Comparison of ENCODE assay signal across 11 cellular contexts in genomic region chr14:98198385-98198784, GRCh38.
A peak's percentile ranks its signal among the peaks of the same experiment; 100 is the strongest.
DNase-seq lines count a peak whose midpoint lies in the region; ATAC-seq, FAIRE-seq and TF ChIP-seq lines count a peak whose summit lies in the region.
"Had no signal": no experiment of that assay in that cellular context is flagged by ENCODE, and none has a peak within 500 bp of the region (broad histone marks: within the 10 kb centered on the region; RNA-seq: fewer than 3 reads in every experiment).

No MANE protein-coding gene starts in this region.

- H3K36me3 Mint-ChIP-seq in T-helper 17 cell (ENCODE audit: low read depth) (no peaks in the 10 kb centered on the region), osteocyte (ENCODE audit: unreplicated experiment) (no peaks in the 10 kb centered on the region)
- no peaks in the 10 kb centered on the region for H3K36me3 Mint-ChIP-seq in activated naive CD8-positive, alpha-beta T cell treated with anti-CD3 and anti-CD28 coated beads, Interleukin-2, amount 50 U/mL, for 24 hours (ENCODE audit: low read depth)

- intact Hi-C loops in sigmoid colon (cut with DNase I) = no loop called here

- WGBS in sigmoid colon, 2 donors = 42 to 73% methylated on average over 10 of the region's 10 CpGs

- H3K27ac ChIP-seq in sigmoid colon (no peak overlapping the region), WERI-Rb-1 (no peak overlapping the region)

- H3K9me3 ChIP-seq in T-helper 17 cell (ENCODE audit: control insufficient read depth, low read length, poor library complexity, severe bottlenecking) (no peaks in the 10 kb centered on the region), sigmoid colon (no peaks in the 10 kb centered on the region), WERI-Rb-1 (ENCODE audit: severe bottlenecking) (no peaks in the 10 kb centered on the region)
- H3K9me3 ChIP-seq: HAP-1 had no signal

- TF ChIP-seq CTCF in sigmoid colon (IDR thresholded peaks at IDR 0.05) (no peak), WERI-Rb-1 (IDR thresholded peaks at IDR 0.05; ENCODE audit: low read depth, low read length) (no peak), osteocyte (IDR thresholded peaks at IDR 0.05) (no peak)

- H3K36me3 ChIP-seq in sigmoid colon (no peaks in the 10 kb centered on the region), WERI-Rb-1 (no peaks in the 10 kb centered on the region)
- H3K36me3 ChIP-seq: HAP-1 had no signal

- H3K4me3 Mint-ChIP-seq in T-helper 17 cell (peak overlapping the region; percentile 80), osteocyte (ENCODE audit: unreplicated experiment) (no peak overlapping the region)
- H3K4me3 Mint-ChIP-seq in activated naive CD8-positive, alpha-beta T cell treated with anti-CD3 and anti-CD28 coated beads, Interleukin-2, amount 50 U/mL, for 24 hours = no peak overlapping the region

- peak; percentile 69 for DNase-seq in stimulated activated CD4-positive, alpha-beta T cell treated with anti-CD3 and anti-CD28 coated beads, Interleukin-15, amount 100 ng/mL, for 24 hours
- no peak for DNase-seq in stimulated activated CD4-positive, alpha-beta T cell treated with anti-CD3 and anti-CD28 coated beads, Interleukin-12 subunit alpha, Interleukin-12 subunit beta, amount 100 ng/mL, for 4 hours
- DNase-seq in T-helper 17 cell (peak; percentile 16 to 25 (median 24)), urothelium cell line (ENCODE audit: low spot score) (peak; percentile 11), sigmoid colon (no peak), WERI-Rb-1 (no peak), osteocyte (ENCODE audit: extremely low spot score, unreplicated experiment) (no peak)
- no peak for DNase-seq in activated naive CD8-positive, alpha-beta T cell treated with anti-CD3 and anti-CD28 coated beads, Interleukin-2, amount 50 U/mL, for 24 hours
- DNase-seq: NCI-H524 had no signal

- TF ChIP-seq POLR2A in sigmoid colon (IDR thresholded peaks at IDR 0.05) = no peak

- peak overlapping the region; percentile 87 for H3K27ac Mint-ChIP-seq in T-helper 17 cell
- H3K27ac Mint-ChIP-seq in activated naive CD8-positive, alpha-beta T cell treated with anti-CD3 and anti-CD28 coated beads, Interleukin-2, amount 50 U/mL, for 24 hours = peak overlapping the region; percentile 67
- H3K27ac Mint-ChIP-seq in osteocyte (ENCODE audit: unreplicated experiment) = no peak overlapping the region

- peak; percentile 80 for ATAC-seq in T-helper 17 cell
- peak; percentile 53 for ATAC-seq in activated naive CD8-positive, alpha-beta T cell treated with anti-CD3 and anti-CD28 coated beads, Interleukin-2, amount 50 U/mL, for 24 hours
- ATAC-seq: right cardiac atrium had no signal

- TF ChIP-seq EP300 in sigmoid colon (IDR thresholded peaks at IDR 0.05) = no peak

- H3K4me1 Mint-ChIP-seq in T-helper 17 cell (peaks cover 58% of the 10 kb centered on the region), osteocyte (ENCODE audit: unreplicated experiment) (no peaks in the 10 kb centered on the region)
- peaks cover 74% of the 10 kb centered on the region for H3K4me1 Mint-ChIP-seq in activated naive CD8-positive, alpha-beta T cell treated with anti-CD3 and anti-CD28 coated beads, Interleukin-2, amount 50 U/mL, for 24 hours

- H3K27me3 Mint-ChIP-seq in T-helper 17 cell (no peaks in the 10 kb centered on the region), osteocyte (ENCODE audit: unreplicated experiment) (no peaks in the 10 kb centered on the region)
- H3K27me3 Mint-ChIP-seq in activated naive CD8-positive, alpha-beta T cell treated with anti-CD3 and anti-CD28 coated beads, Interleukin-2, amount 50 U/mL, for 24 hours = no peaks in the 10 kb centered on the region

- H3K4me3 ChIP-seq in sigmoid colon (no peak overlapping the region), WERI-Rb-1 (ENCODE audit: low read depth, low read length) (no peak overlapping the region)
- H3K4me3 ChIP-seq: HAP-1 had no signal

- no peaks in the 10 kb centered on the region for H3K4me1 ChIP-seq in sigmoid colon
- H3K4me1 ChIP-seq: HAP-1 had no signal

- no peaks in the 10 kb centered on the region for H3K9me3 Mint-ChIP-seq in activated naive CD8-positive, alpha-beta T cell treated with anti-CD3 and anti-CD28 coated beads, Interleukin-2, amount 50 U/mL, for 24 hours
- peaks cover 45% of the 10 kb centered on the region for H3K9me3 Mint-ChIP-seq in osteocyte (ENCODE audit: unreplicated experiment)

- FAIRE-seq in urothelium cell line (lab: Jason Lieb, UNC) = no peak

- H3K27me3 ChIP-seq in sigmoid colon (peaks cover 0 to 3% (median 0%) of the 10 kb centered on the region in 3 donors), WERI-Rb-1 (ENCODE audit: insufficient read depth, low read depth, severe bottlenecking) (peaks cover 74% of the 10 kb centered on the region)

Comparison
In these comparisons a context has a peak if more than half of its experiments do, and no peak if none do; other contexts are left out.
1. DNase-seq: peak in stimulated activated CD4-positive, alpha-beta T cell treated with anti-CD3 and anti-CD28 coated beads, Interleukin-15, amount 100 ng/mL, for 24 hours (single experiment), T-helper 17 cell (3 of 3) and urothelium cell line (single experiment); none in stimulated activated CD4-positive, alpha-beta T cell treated with anti-CD3 and anti-CD28 coated beads, Interleukin-12 subunit alpha, Interleukin-12 subunit beta, amount 100 ng/mL, for 4 hours (single experiment), activated naive CD8-positive, alpha-beta T cell treated with anti-CD3 and anti-CD28 coated beads, Interleukin-2, amount 50 U/mL, for 24 hours (single experiment), sigmoid colon (single experiment), WERI-Rb-1 (single experiment) and osteocyte (single experiment).